ENCODE assay signal across 27 cellular contexts in the genomic region with DNA sequence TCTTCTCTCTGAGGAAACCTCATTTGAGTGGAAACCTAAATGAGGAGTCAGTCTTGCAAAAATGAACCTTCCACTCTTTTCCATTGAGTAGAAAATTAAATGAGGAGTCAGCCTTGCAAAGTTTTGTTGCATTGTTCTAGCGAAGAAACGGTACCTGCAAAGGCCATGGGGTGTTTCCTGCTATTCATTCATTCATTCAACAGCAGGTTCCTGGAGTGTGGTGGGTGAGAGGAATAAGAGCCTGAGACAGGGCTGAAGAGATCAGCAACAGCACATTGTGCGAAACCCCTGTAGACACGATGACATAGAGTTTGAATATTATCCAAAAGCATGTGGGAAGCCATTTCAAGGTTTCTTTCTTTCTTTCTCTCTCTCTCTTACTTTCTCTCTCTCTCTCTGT. TPM values are rescaled to one million over a fixed set of nuclear protein-coding genes. Genes with fewer than 3 reads are reported as not detected.
DNase-seq lines count a peak whose midpoint lies in the region; ATAC-seq, FAIRE-seq and TF ChIP-seq lines count a peak whose summit lies in the region.
"Had no signal": no experiment of that assay in that cellular context is flagged by ENCODE, and none has a peak within 500 bp of the region (broad histone marks: within the 10 kb centered on the region; RNA-seq: fewer than 3 reads in every experiment).

No MANE protein-coding gene starts in this region.

- H3K36me3 ChIP-seq in astrocyte (ENCODE audit: insufficient read depth, low read length), result no peaks in the 10 kb centered on the region
- H3K36me3 ChIP-seq: HAP-1 had no signal

- no peaks in the 10 kb centered on the region for H3K4me1 ChIP-seq in astrocyte (ENCODE audit: insufficient read depth, low read length)
- H3K4me1 ChIP-seq: A549, HAP-1 had no signal

- no peak overlapping the region for H3K9ac ChIP-seq in astrocyte (ENCODE audit: low read length)

- no peak overlapping the region for H3K4me2 ChIP-seq in astrocyte (ENCODE audit: low read length)
- H3K4me2 ChIP-seq: A549 had no signal

- H3K27ac Mint-ChIP-seq in astrocyte (ENCODE audit: unreplicated experiment) (no peak overlapping the region), endothelial cell (ENCODE audit: unreplicated experiment) (peak overlapping the region; percentile 100)
- peak overlapping the region; percentile 39 for H3K27ac Mint-ChIP-seq in stimulated activated effector memory CD8-positive, alpha-beta T cell treated with anti-CD3 and anti-CD28 coated beads, Interleukin-12 subunit alpha, Interleukin-12 subunit beta, amount 100 ng/mL, for 72 hours
- H3K27ac Mint-ChIP-seq: HFFc6 had no signal

- no peaks in the 10 kb centered on the region for H3K9me3 ChIP-seq in astrocyte (ENCODE audit: insufficient read depth, low read depth, low read length)
- H3K9me3 ChIP-seq: A549, HAP-1 had no signal

- H3K79me2 ChIP-seq in astrocyte (ENCODE audit: insufficient read depth, low read length), result no peaks in the 10 kb centered on the region

- no peak for FAIRE-seq in astrocyte (lab: Jason Lieb, UNC)
- FAIRE-seq: A549, GM12891, GM18507, H54 had no signal

- H3K27me3 ChIP-seq in astrocyte (ENCODE audit: insufficient read depth, low read length), result no peaks in the 10 kb centered on the region

- no peak overlapping the region for H2AFZ ChIP-seq in astrocyte (ENCODE audit: low read depth, low read length)

- H3K9me3 Mint-ChIP-seq in astrocyte (ENCODE audit: unreplicated experiment), result no peaks in the 10 kb centered on the region
- H3K9me3 Mint-ChIP-seq in endothelial cell (ENCODE audit: unreplicated experiment), result no peaks in the 10 kb centered on the region
- H3K9me3 Mint-ChIP-seq in stimulated activated effector memory CD8-positive, alpha-beta T cell treated with anti-CD3 and anti-CD28 coated beads, Interleukin-12 subunit alpha, Interleukin-12 subunit beta, amount 100 ng/mL, for 72 hours, result no peaks in the 10 kb centered on the region
- H3K9me3 Mint-ChIP-seq: CD4-positive, alpha-beta memory T cell; HFFc6 had no signal

- ATAC-seq in stimulated activated effector memory CD8-positive, alpha-beta T cell treated with anti-CD3 and anti-CD28 coated beads, Interleukin-12 subunit alpha, Interleukin-12 subunit beta, amount 100 ng/mL, for 72 hours, result no peak
- ATAC-seq in GM19452 (IDR thresholded peaks at IDR 0.05; ENCODE audit: unreplicated experiment), result no peak
- ATAC-seq in HG03521 (IDR thresholded peaks at IDR 0.05; ENCODE audit: unreplicated experiment), result no peak
- ATAC-seq: A549 had no signal

- H4K20me1 ChIP-seq in astrocyte (ENCODE audit: insufficient read depth, low read length), result no peaks in the 10 kb centered on the region

- DNase-seq in astrocyte (ENCODE audit: low read depth), result no peak
- no peak for DNase-seq in endothelial cell (ENCODE audit: low spot score)
- DNase-seq in mesenteric fat pad (ENCODE audit: low spot score), result peak; percentile 30
- no peak for DNase-seq in stimulated activated effector memory CD8-positive, alpha-beta T cell treated with anti-CD3 and anti-CD28 coated beads, Interleukin-12 subunit alpha, Interleukin-12 subunit beta, amount 100 ng/mL, for 72 hours (ENCODE audit: low spot score in 2 of 2)
- no peak for DNase-seq in SKM-1 treated with dmso at 0.1 percent for 144 hours (lab: John Stamatoyannopoulos, UW; ENCODE audit: unreplicated experiment)
- no peak for DNase-seq in RKO (ENCODE audit: low spot score)
- DNase-seq: 8988T; ACHN; AML-193; C1 segment of cervical spinal cord; Calu3; CD4-positive, alpha-beta memory T cell; COR-L47; DMS53; DMS79 treated with DMSO at 0.1 percent for 48 hours; GF-D8; GOT3; HFFc6 had no signal

- H3K4me1 Mint-ChIP-seq in astrocyte (ENCODE audit: low read depth, unreplicated experiment) (peaks cover 3% of the 10 kb centered on the region), endothelial cell (ENCODE audit: unreplicated experiment) (peaks cover 63% of the 10 kb centered on the region)
- H3K4me1 Mint-ChIP-seq in stimulated activated effector memory CD8-positive, alpha-beta T cell treated with anti-CD3 and anti-CD28 coated beads, Interleukin-12 subunit alpha, Interleukin-12 subunit beta, amount 100 ng/mL, for 72 hours, result peaks cover 14% of the 10 kb centered on the region

- no peak overlapping the region for H3K27ac ChIP-seq in astrocyte (ENCODE audit: low read depth, low read length)
- H3K27ac ChIP-seq: A549 had no signal

- H3K27me3 Mint-ChIP-seq in astrocyte (ENCODE audit: low read depth, unreplicated experiment), result peaks cover 4% of the 10 kb centered on the region
- peaks cover 3% of the 10 kb centered on the region for H3K27me3 Mint-ChIP-seq in endothelial cell (ENCODE audit: unreplicated experiment)
- H3K27me3 Mint-ChIP-seq: CD4-positive, alpha-beta memory T cell had no signal

- H3K36me3 Mint-ChIP-seq in astrocyte (ENCODE audit: low read depth, unreplicated experiment) (peaks cover under 1% of the 10 kb centered on the region), endothelial cell (ENCODE audit: low read depth, unreplicated experiment) (peaks cover 6% of the 10 kb centered on the region)
- H3K36me3 Mint-ChIP-seq in stimulated activated effector memory CD8-positive, alpha-beta T cell treated with anti-CD3 and anti-CD28 coated beads, Interleukin-12 subunit alpha, Interleukin-12 subunit beta, amount 100 ng/mL, for 72 hours, result no peaks in the 10 kb centered on the region

- H3K4me3 Mint-ChIP-seq in astrocyte (ENCODE audit: unreplicated experiment), result peak overlapping the region; percentile 5
- H3K4me3 Mint-ChIP-seq in endothelial cell (ENCODE audit: unreplicated experiment), result peak overlapping the region; percentile 65
- no peak overlapping the region for H3K4me3 Mint-ChIP-seq in stimulated activated effector memory CD8-positive, alpha-beta T cell treated with anti-CD3 and anti-CD28 coated beads, Interleukin-12 subunit alpha, Interleukin-12 subunit beta, amount 100 ng/mL, for 72 hours
- H3K4me3 Mint-ChIP-seq: CD4-positive, alpha-beta memory T cell; HFFc6 had no signal

- TF ChIP-seq CTCF in astrocyte (IDR thresholded peaks at IDR 0.05; ENCODE audit: insufficient read depth, low read depth, low read length) (no peak), endothelial cell (IDR thresholded peaks at IDR 0.05; ENCODE audit: unreplicated experiment) (no peak)

- H3K4me3 ChIP-seq in astrocyte (ENCODE audit: insufficient read depth, low read depth, low read length), result no peak overlapping the region
- H3K4me3 ChIP-seq: A549, HAP-1 had no signal

RNA-seq across cellular contexts. Expression of a gene that starts 14.6 kb away (rescaled TPM):
- total RNA-seq in astrocyte (45.6 and 48.4 TPM in 2 replicates), endothelial cell (ENCODE audit: unreplicated experiment) (169 TPM), mesenteric fat pad (53.4 TPM)

RNA-seq across cellular contexts. Expression of a gene that starts 37.2 kb away (rescaled TPM):
- total RNA-seq in astrocyte (13.2 and 13.3 TPM in 2 replicates), endothelial cell (ENCODE audit: unreplicated experiment) (22.3 TPM), mesenteric fat pad (10.8 TPM)

RNA-seq across cellular contexts. Expression of a gene that starts 40.6 kb away (rescaled TPM):
- 0.36 TPM in 1 of 2 replicates, not detected in the other for total RNA-seq in astrocyte
- total RNA-seq in endothelial cell (ENCODE audit: unreplicated experiment), result 3.7 TPM
- not detected for total RNA-seq in mesenteric fat pad
- total RNA-seq: Calu3; CD4-positive, alpha-beta memory T cell; Daoy; G401; HFFc6 had no signal
